ENCODE assay signal across 12 cellular contexts in the genomic region with DNA sequence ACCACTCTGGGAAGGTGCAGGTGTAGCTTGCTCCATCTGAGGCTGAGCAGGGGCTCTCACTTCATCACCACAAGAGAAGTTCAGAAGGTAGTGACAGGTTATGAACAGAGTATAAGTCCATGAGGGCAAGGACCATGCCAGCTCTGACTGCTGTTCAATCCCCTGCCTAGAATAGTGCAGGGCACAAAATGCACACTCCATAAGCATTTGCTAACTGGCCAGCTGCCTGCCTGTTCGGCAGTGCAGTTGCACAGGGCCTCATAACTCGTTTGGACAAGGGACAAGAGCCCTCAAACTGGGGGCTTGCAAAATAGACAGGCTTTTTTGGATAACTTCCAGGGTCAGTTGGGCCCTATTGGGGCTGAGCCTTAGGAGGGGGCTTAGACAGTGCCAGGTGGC. TPM values are rescaled to one million over a fixed set of nuclear protein-coding genes. Genes with fewer than 3 reads are reported as not detected.
DNase-seq lines count a peak whose midpoint lies in the region; ATAC-seq and TF ChIP-seq lines count a peak whose summit lies in the region.
"Had no signal": no experiment of that assay in that cellular context is flagged by ENCODE, and none has a peak within 500 bp of the region (broad histone marks: within the 10 kb centered on the region; RNA-seq: fewer than 3 reads in every experiment).

No MANE protein-coding gene starts in this region.

- peak overlapping the region; percentile 90; the same call in 1 of the 2 replicates for H3K27ac ChIP-seq in VCaP
- H3K27ac ChIP-seq in right cardiac atrium (ENCODE audit: low read length): peak overlapping the region; percentile 54
- H3K27ac ChIP-seq in smooth muscle cell (ENCODE audit: low read depth): peak overlapping the region; percentile 99

- H3K4me2 ChIP-seq in smooth muscle cell: no peak overlapping the region
- H3K4me2 ChIP-seq: GM23338 had no signal

- 9% methylated on average over 2 of the region's 2 CpGs for WGBS in right cardiac atrium
- WGBS in smooth muscle cell (ENCODE audit: low lambda C conversion rate): 84% methylated on average over 2 of the region's 2 CpGs

- H3K36me3 ChIP-seq in smooth muscle cell (ENCODE audit: low read depth): peaks cover 26% of the 10 kb centered on the region

- peaks cover 99% of the 10 kb centered on the region for H4K20me1 ChIP-seq in smooth muscle cell (ENCODE audit: low read depth)

- H2AFZ ChIP-seq in smooth muscle cell (ENCODE audit: low read depth): no peak overlapping the region
- H2AFZ ChIP-seq: GM23338 had no signal

- intact Hi-C loops in right cardiac atrium (cut with DNase I): no loop called here

- no peaks in the 10 kb centered on the region for H3K9me3 ChIP-seq in right cardiac atrium (ENCODE audit: control insufficient read depth, low read length)
- no peaks in the 10 kb centered on the region for H3K9me3 ChIP-seq in smooth muscle cell (replicated peaks; ENCODE audit: low read depth)

- H3K4me1 ChIP-seq in right cardiac atrium (ENCODE audit: control insufficient read depth, insufficient read depth, low read length) (peaks cover 31% of the 10 kb centered on the region), smooth muscle cell (ENCODE audit: low read depth) (no peaks in the 10 kb centered on the region)

- H3F3A ChIP-seq in smooth muscle cell (ENCODE audit: low read depth): peaks cover 89% of the 10 kb centered on the region

- DNase-seq in AG10803 (ENCODE audit: low read depth): peak; percentile 43
- DNase-seq in right cardiac atrium: no peak
- DNase-seq in smooth muscle cell (lab: John Stamatoyannopoulos, UW; ENCODE audit: unreplicated experiment): no peak
- DNase-seq in GM19238 (ENCODE audit: insufficient read length, low spot score): no peak
- DNase-seq in activated naive CD4-positive, alpha-beta T cell (lab: John Stamatoyannopoulos, UW): no peak
- no peak for DNase-seq in activated naive CD4-positive, alpha-beta T cell treated with Interleukin-2 at 50 U/mL for 16 hours
- no peak for DNase-seq in NCI-H2081 treated with DMSO at 0.1 percent for 48 hours (lab: John Stamatoyannopoulos, UW)
- DNase-seq: DND-41 had no signal

- peaks cover 38% of the 10 kb centered on the region for H3K79me2 ChIP-seq in smooth muscle cell (ENCODE audit: low read depth)

- H3K27me3 ChIP-seq in right cardiac atrium (ENCODE audit: control insufficient read depth, insufficient read depth): no peaks in the 10 kb centered on the region
- H3K27me3 ChIP-seq in smooth muscle cell (ENCODE audit: low read depth): no peaks in the 10 kb centered on the region

- H3K4me3 ChIP-seq in AG10803 (ENCODE audit: low read length) (no peak overlapping the region), right cardiac atrium (ENCODE audit: low read length) (no peak overlapping the region), smooth muscle cell (no peak overlapping the region)
- H3K4me3 ChIP-seq: GM12878, GM23338 had no signal

- no peak overlapping the region for H3K9ac ChIP-seq in smooth muscle cell (ENCODE audit: low read depth)

- TF ChIP-seq CTCF in AG10803 (conservative IDR thresholded peaks at IDR 0.05; ENCODE audit: low read length): no peak
- no peak for TF ChIP-seq CTCF in VCaP (conservative IDR thresholded peaks at IDR 0.05)
- TF ChIP-seq CTCF in smooth muscle cell (IDR thresholded peaks at IDR 0.05; ENCODE audit: borderline replicate concordance, insufficient read depth, poor library complexity, severe bottlenecking): no peak

- ATAC-seq in right cardiac atrium: no peak
- ATAC-seq: GM12878, GM23338 had no signal

RNA-seq across cellular contexts. Expression of a gene that starts 21.1 kb away (rescaled TPM):
- total RNA-seq in right cardiac atrium (100 to 1,000 TPM; 440 to 896 (median 629) TPM), smooth muscle cell (7,113 and 8,137 TPM in 2 replicates)
- polyA plus RNA-seq in right cardiac atrium (301 TPM), smooth muscle cell (13,534 and 19,518 TPM in 2 replicates)
- total RNA-seq: B cell had no signal
